7 cellular contexts compared by ENCODE assay signal in genomic region chr3:156051651-156052050, GRCh38.
"Had no signal": no experiment of that assay in that cellular context is flagged by ENCODE, and none has a peak within 500 bp of the region (broad histone marks: within the 10 kb centered on the region; RNA-seq: fewer than 3 reads in every experiment).

No MANE protein-coding gene starts in this region.

- DNase-seq: GOT3, H7, H9, HCEC 1CT, HFFc6 had no signal

- H3K4me3 Mint-ChIP-seq: GM23338, H9, HFFc6 had no signal

- ATAC-seq: GM23338, HCT116 had no signal

- H3K27ac Mint-ChIP-seq: GM23338, H9, HFFc6 had no signal

- H3K4me1 Mint-ChIP-seq: GM23338 had no signal
